In genomic region chr12:118190266-118190665, GRCh38 we compare ENCODE assay signal across 9 cellular contexts. TPM values are rescaled to one million over a fixed set of nuclear protein-coding genes. Genes with fewer than 3 reads are reported as not detected.
DNase-seq lines count a peak whose midpoint lies in the region; ATAC-seq lines count a peak whose summit lies in the region.
"Had no signal": no experiment of that assay in that cellular context is flagged by ENCODE, and none has a peak within 500 bp of the region (broad histone marks: within the 10 kb centered on the region; RNA-seq: fewer than 3 reads in every experiment).

No MANE protein-coding gene starts in this region.

- H3K79me2 ChIP-seq in ACC112 (ENCODE audit: control insufficient read depth, insufficient read depth, low read length, unreplicated experiment): peaks cover 14% of the 10 kb centered on the region

- peak overlapping the region; percentile 71 for H3K4me3 ChIP-seq in ACC112 (ENCODE audit: low read depth, low read length)

- H3K36me3 ChIP-seq in ACC112 (ENCODE audit: insufficient read depth, low read length): no peaks in the 10 kb centered on the region

- no peaks in the 10 kb centered on the region for H3K27me3 ChIP-seq in ACC112 (ENCODE audit: insufficient read depth, low read length)

- DNase-seq in NCI-H526 (lab: John Stamatoyannopoulos, UW): peak; percentile 44 to 52
- no peak for DNase-seq in epithelial cell of prostate (ENCODE audit: low read depth, low spot score)
- peak; percentile 59 for DNase-seq in myocyte (ENCODE audit: low read depth)
- DNase-seq in COLO668 (lab: John Stamatoyannopoulos, UW; ENCODE audit: unreplicated experiment): no peak
- DNase-seq: activated CD4-positive, alpha-beta T cell treated with anti-CD3 and anti-CD28 coated beads for 4 hours had no signal

- peak overlapping the region; percentile 73 for H2AFZ ChIP-seq in ACC112 (ENCODE audit: low read length, unreplicated experiment)

- no peak for ATAC-seq in GM21360 (IDR thresholded peaks at IDR 0.05; ENCODE audit: unreplicated experiment)
- ATAC-seq in HG02981 (IDR thresholded peaks at IDR 0.05; ENCODE audit: unreplicated experiment): no peak
- ATAC-seq in GM18511 (IDR thresholded peaks at IDR 0.05; ENCODE audit: unreplicated experiment): no peak

- H3K27ac ChIP-seq in ACC112 (ENCODE audit: low read depth, low read length) (peak overlapping the region; percentile 71), epithelial cell of prostate (peak overlapping the region; percentile 22)

- H3K4me1 ChIP-seq in ACC112 (ENCODE audit: control insufficient read depth, insufficient read depth, low read length, unreplicated experiment): peaks cover 26% of the 10 kb centered on the region

RNA-seq across cellular contexts. Expression of gene PEBP1, which starts 54.3 kb away (rescaled TPM):
- total RNA-seq in myocyte: 315 and 316 TPM in 2 replicates
- polyA plus RNA-seq in myocyte (2012): 263 TPM

Comparison
In these comparisons a context has a peak if more than half of its experiments do, and no peak if none do; other contexts are left out.
1. DNase-seq: peak in NCI-H526 (2 of 2) and myocyte (single experiment); none in epithelial cell of prostate (single experiment) and COLO668 (single experiment).